ENCODE assay signal across 19 cellular contexts in genomic region chr2:233005096-233005495, GRCh38. TPM values are rescaled to one million over a fixed set of nuclear protein-coding genes. Genes with fewer than 3 reads are reported as not detected.
DNase-seq lines count a peak whose midpoint lies in the region; ATAC-seq and TF ChIP-seq lines count a peak whose summit lies in the region.
"Had no signal": no experiment of that assay in that cellular context is flagged by ENCODE, and none has a peak within 500 bp of the region (broad histone marks: within the 10 kb centered on the region; RNA-seq: fewer than 3 reads in every experiment).

No MANE protein-coding gene starts in this region.

- H3K27ac ChIP-seq in endodermal cell (ENCODE audit: low read depth, low read length): no peak overlapping the region
- H3K27ac ChIP-seq: 22Rv1, BLaER1, HL-60 had no signal

- no peaks in the 10 kb centered on the region for H3K36me3 Mint-ChIP-seq in activated CD8-positive, alpha-beta memory T cell treated with anti-CD3 and anti-CD28 coated beads, Interleukin-2, amount 10 ng/mL, durations not matched to agents 7 days and 5 days
- no peaks in the 10 kb centered on the region for H3K36me3 Mint-ChIP-seq in endodermal cell (ENCODE audit: low read depth)
- H3K36me3 Mint-ChIP-seq: CD8-positive, alpha-beta memory T cell had no signal

- no peak overlapping the region for H3K4me3 Mint-ChIP-seq in activated CD8-positive, alpha-beta memory T cell treated with anti-CD3 and anti-CD28 coated beads, Interleukin-2, amount 10 ng/mL, durations not matched to agents 7 days and 5 days
- no peak overlapping the region for H3K4me3 Mint-ChIP-seq in endodermal cell
- H3K4me3 Mint-ChIP-seq: CD8-positive, alpha-beta memory T cell; HFFc6 had no signal

- H3K27me3 Mint-ChIP-seq in activated CD8-positive, alpha-beta memory T cell treated with anti-CD3 and anti-CD28 coated beads, Interleukin-2, amount 10 ng/mL, durations not matched to agents 7 days and 5 days: peaks cover 10% of the 10 kb centered on the region
- peaks cover 4% of the 10 kb centered on the region for H3K27me3 Mint-ChIP-seq in endodermal cell (ENCODE audit: insufficient read depth)

- H3K27me3 ChIP-seq in endodermal cell (ENCODE audit: control insufficient read depth, insufficient read depth, low read length, poor library complexity, severe bottlenecking): no peaks in the 10 kb centered on the region
- H3K27me3 ChIP-seq: BLaER1 had no signal

- H3K9ac ChIP-seq in endodermal cell (ENCODE audit: extremely low read depth, low read length, poor library complexity, severe bottlenecking): no peak overlapping the region
- H3K9ac ChIP-seq: BLaER1 had no signal

- CTCF ChIA-PET in activated CD8-positive, alpha-beta memory T cell treated with anti-CD3 and anti-CD28 coated beads, Interleukin-2, amount 10 ng/mL, durations not matched to agents 7 days and 5 days (lab: Charles Lee): no interaction called here

- no peaks in the 10 kb centered on the region for H3K9me3 Mint-ChIP-seq in activated CD8-positive, alpha-beta memory T cell treated with anti-CD3 and anti-CD28 coated beads, Interleukin-2, amount 10 ng/mL, durations not matched to agents 7 days and 5 days (ENCODE audit: low read depth)
- no peaks in the 10 kb centered on the region for H3K9me3 Mint-ChIP-seq in endodermal cell
- H3K9me3 Mint-ChIP-seq: CD8-positive, alpha-beta memory T cell; HFFc6 had no signal

- H3K27ac Mint-ChIP-seq in activated CD8-positive, alpha-beta memory T cell treated with anti-CD3 and anti-CD28 coated beads, Interleukin-2, amount 10 ng/mL, durations not matched to agents 7 days and 5 days: no peak overlapping the region
- H3K27ac Mint-ChIP-seq in endodermal cell: no peak overlapping the region
- H3K27ac Mint-ChIP-seq: HFFc6 had no signal

- TF ChIP-seq CTCF in endodermal cell (conservative IDR thresholded peaks at IDR 0.05): no peak

- WGBS in endodermal cell (ENCODE audit: insufficient coverage in 1 of 2, insufficient read length in 1 of 2), 2 experiments: 95 to 96% methylated on average over 3 to 6 of the region's 6 CpGs

- no peak overlapping the region for H3K4me3 ChIP-seq in endodermal cell (ENCODE audit: low read length)
- H3K4me3 ChIP-seq: BLaER1 had no signal

- no peaks in the 10 kb centered on the region for H3K36me3 ChIP-seq in endodermal cell (ENCODE audit: control insufficient read depth, insufficient read depth, low read length)
- H3K36me3 ChIP-seq: BLaER1 had no signal

- H3K9me3 ChIP-seq in endodermal cell (ENCODE audit: control insufficient read depth, low read length): no peaks in the 10 kb centered on the region
- H3K9me3 ChIP-seq: BLaER1, Caco-2 had no signal

- no peaks in the 10 kb centered on the region for H3K4me1 Mint-ChIP-seq in activated CD8-positive, alpha-beta memory T cell treated with anti-CD3 and anti-CD28 coated beads, Interleukin-2, amount 10 ng/mL, durations not matched to agents 7 days and 5 days
- no peaks in the 10 kb centered on the region for H3K4me1 Mint-ChIP-seq in endodermal cell
- H3K4me1 Mint-ChIP-seq: CD8-positive, alpha-beta memory T cell had no signal

- intact Hi-C loops in posterior vena cava (cut with DNase I): no loop called here

- ATAC-seq in activated CD8-positive, alpha-beta memory T cell treated with anti-CD3 and anti-CD28 coated beads, Interleukin-2, amount 10 ng/mL, durations not matched to agents 7 days and 5 days: no peak

- peak; percentile 25 for DNase-seq in activated CD8-positive, alpha-beta memory T cell treated with anti-CD3 and anti-CD28 coated beads, Interleukin-2, amount 10 ng/mL, durations not matched to agents 7 days and 5 days
- DNase-seq in activated CD8-positive, alpha-beta memory T cell treated with anti-CD3 and anti-CD28 coated beads, Interleukin-2, amount 50 U/mL, for 48 hours: no peak
- peak; percentile 30 for DNase-seq in endodermal cell
- peak; percentile 24 for DNase-seq in posterior vena cava (ENCODE audit: low spot score)
- DNase-seq in T1000 (lab: John Stamatoyannopoulos, UW): no peak
- no peak for DNase-seq in activated naive CD4-positive, alpha-beta T cell treated with anti-CD3 and anti-CD28 coated beads, Interleukin-2, amount 50 U/mL, for 16 hours
- DNase-seq in 8988T: no peak
- DNase-seq: AML-193; Caco-2; CD8-positive, alpha-beta memory T cell; DMS53; GF-D8; HCEC 1CT; HFFc6; IMR-90 had no signal

- no peaks in the 10 kb centered on the region for H3K4me1 ChIP-seq in endodermal cell (ENCODE audit: control insufficient read depth, insufficient read depth, low read length)
- H3K4me1 ChIP-seq: Caco-2 had no signal

RNA-seq across cellular contexts. Expression of gene NGEF, which starts 8.0 kb away (rescaled TPM):
- not detected for total RNA-seq in activated CD8-positive, alpha-beta memory T cell treated with anti-CD3 and anti-CD28 coated beads, Interleukin-2, amount 10 ng/mL, durations not matched to agents 7 days and 5 days
- total RNA-seq in endodermal cell (1 to 10 TPM; 1.8 to 2.9 TPM), posterior vena cava (1 to 10 TPM in 1 of 2 donors, under 1 TPM in 1; 0.88 to 5.3 TPM)
- polyA plus RNA-seq in endodermal cell (2013, experiment 1 of 2): 2.1 TPM
- 3.7 TPM for polyA plus RNA-seq in endodermal cell (2013, experiment 2 of 2)
- polyA plus RNA-seq: CD8-positive, alpha-beta memory T cell had no signal

RNA-seq across cellular contexts. Expression of gene NEU2, which starts 27.4 kb away (rescaled TPM):
- total RNA-seq in activated CD8-positive, alpha-beta memory T cell treated with anti-CD3 and anti-CD28 coated beads, Interleukin-2, amount 10 ng/mL, durations not matched to agents 7 days and 5 days: not detected
- not detected for total RNA-seq in endodermal cell
- polyA plus RNA-seq in endodermal cell (2013, experiment 1 of 2): not detected
- not detected for polyA plus RNA-seq in endodermal cell (2013, experiment 2 of 2)
- not detected for total RNA-seq in posterior vena cava
- total RNA-seq: Caco-2; CD8-positive, alpha-beta memory T cell; H1; HFFc6; IMR-90 had no signal
- polyA plus RNA-seq: CD8-positive, alpha-beta memory T cell; IMR-90 had no signal

RNA-seq across cellular contexts. Expression of gene INPP5D, which starts 55.0 kb away (rescaled TPM):
- 100 to 1,000 TPM; 140 to 152 TPM for total RNA-seq in activated CD8-positive, alpha-beta memory T cell treated with anti-CD3 and anti-CD28 coated beads, Interleukin-2, amount 10 ng/mL, durations not matched to agents 7 days and 5 days
- total RNA-seq in endodermal cell: 1 to 10 TPM in 1 of 2 donors, under 1 TPM in 1; 0.66 to 3.0 TPM
- polyA plus RNA-seq in endodermal cell (2013, experiment 1 of 2): 4.5 TPM
- polyA plus RNA-seq in endodermal cell (2013, experiment 2 of 2): 3.7 TPM
- total RNA-seq in posterior vena cava: 10 to 100 TPM; 14.0 to 19.9 TPM
- total RNA-seq: Caco-2 had no signal

Comparison
In these comparisons a context has a peak if more than half of its experiments do, and no peak if none do; other contexts are left out.
1. DNase-seq: peak in activated CD8-positive, alpha-beta memory T cell treated with anti-CD3 and anti-CD28 coated beads, Interleukin-2, amount 10 ng/mL, durations not matched to agents 7 days and 5 days (single experiment), endodermal cell (single experiment) and posterior vena cava (single experiment); none in activated CD8-positive, alpha-beta memory T cell treated with anti-CD3 and anti-CD28 coated beads, Interleukin-2, amount 50 U/mL, for 48 hours (single experiment), T1000 (single experiment), activated naive CD4-positive, alpha-beta T cell treated with anti-CD3 and anti-CD28 coated beads, Interleukin-2, amount 50 U/mL, for 16 hours (single experiment) and 8988T (single experiment).
2. RNA of gene INPP5D, which starts 55.0 kb away (total RNA-seq): 140 to 152 TPM in activated CD8-positive, alpha-beta memory T cell treated with anti-CD3 and anti-CD28 coated beads, Interleukin-2, amount 10 ng/mL, durations not matched to agents 7 days and 5 days; 14.0 to 19.9 TPM in posterior vena cava and 0.66 to 3.0 TPM in endodermal cell; every median in the first group is over 4 times any median in the second.